ENCODE assay signal across 12 cellular contexts in the genomic region with DNA sequence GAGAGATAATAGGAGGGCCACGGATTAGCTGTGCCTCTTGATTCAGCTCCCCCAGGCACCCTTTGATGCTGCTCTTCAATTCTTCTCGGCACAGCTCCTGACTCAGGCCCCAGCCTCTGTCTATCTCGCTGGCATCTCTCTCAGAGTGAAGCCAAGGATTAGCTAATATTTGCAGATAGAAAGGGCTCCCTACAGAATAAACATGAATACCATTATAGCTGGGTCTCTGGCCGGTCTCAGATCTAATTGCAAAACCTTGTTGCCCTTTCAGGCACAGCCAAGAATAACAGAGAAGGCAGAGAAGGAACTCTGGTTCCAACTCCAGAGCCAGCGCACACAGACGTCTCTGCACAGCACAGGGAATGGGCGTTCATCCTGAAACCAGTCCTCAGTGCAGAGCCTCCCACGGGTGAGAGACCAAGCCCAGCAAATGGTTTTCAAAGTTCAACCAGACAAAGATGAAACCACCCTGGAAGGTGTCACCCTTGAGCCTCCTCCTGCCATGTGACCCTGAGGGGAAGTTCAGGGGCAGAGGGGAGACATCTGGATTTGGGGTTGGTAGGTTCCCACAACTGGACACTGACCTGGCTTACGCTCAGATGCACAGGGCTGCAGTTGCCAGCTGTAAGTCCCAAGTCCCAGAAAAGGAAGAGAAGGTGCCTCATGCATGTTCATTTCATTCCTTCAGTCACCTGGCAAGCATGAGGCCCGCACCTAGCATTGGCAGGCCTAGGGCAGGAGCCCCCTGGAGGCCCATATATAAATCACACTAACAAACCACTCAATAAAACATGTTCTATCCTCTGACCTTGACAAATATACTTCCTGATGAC.
DNase-seq lines count a peak whose midpoint lies in the region; ATAC-seq and TF ChIP-seq lines count a peak whose summit lies in the region.
"Had no signal": no experiment of that assay in that cellular context is flagged by ENCODE, and none has a peak within 500 bp of the region (broad histone marks: within the 10 kb centered on the region; RNA-seq: fewer than 3 reads in every experiment).

No MANE protein-coding gene starts in this region.

- peak overlapping the region; percentile 76 for H3K27ac Mint-ChIP-seq in neural crest cell (ENCODE audit: unreplicated experiment)
- H3K27ac Mint-ChIP-seq: activated T-cell treated with anti-CD3 and anti-CD28 coated beads, Interleukin-2, amount 50 U/mL, for 24 hours had no signal

- TF ChIP-seq CTCF in colonic mucosa (IDR thresholded peaks at IDR 0.05) = no peak
- peak; percentile 48 for TF ChIP-seq CTCF in neural crest cell (conservative IDR thresholded peaks at IDR 0.05)

- intact Hi-C loops in colonic mucosa (cut with DNase I) = no loop called here

- H3K4me1 Mint-ChIP-seq in neural crest cell = peaks cover 23% of the 10 kb centered on the region

- H3K9me3 Mint-ChIP-seq in neural crest cell = no peaks in the 10 kb centered on the region
- H3K9me3 Mint-ChIP-seq: activated T-cell treated with anti-CD3 and anti-CD28 coated beads, Interleukin-2, amount 50 U/mL, for 24 hours had no signal

- no peak overlapping the region for H3K4me3 Mint-ChIP-seq in neural crest cell
- H3K4me3 Mint-ChIP-seq: activated T-cell treated with anti-CD3 and anti-CD28 coated beads, Interleukin-2, amount 50 U/mL, for 24 hours had no signal

- H3K27ac ChIP-seq in Karpas-422 (ENCODE audit: low read length) = no peak overlapping the region
- H3K27ac ChIP-seq in colonic mucosa = no peak overlapping the region
- H3K27ac ChIP-seq: brain microvascular endothelial cell, suprapubic skin had no signal

- DNase-seq in ELF-1 (ENCODE audit: low read depth, low spot score) (peak; percentile 19), Karpas-422 (peak; percentile 59), colonic mucosa (peak; percentile 10), neural crest cell (ENCODE audit: low read depth, low spot score) (no peak), NCI-H446 (lab: John Stamatoyannopoulos, UW) (no peak), NOMO-1 (lab: John Stamatoyannopoulos, UW; ENCODE audit: unreplicated experiment in 2 of 2) (no peak)
- no peak for DNase-seq in stimulated activated CD4-positive, alpha-beta T cell treated with anti-CD3 and anti-CD28 coated beads, Interleukin-2, amount 100 ng/mL, for 48 hours
- DNase-seq: activated T-cell treated with anti-CD3 and anti-CD28 coated beads, Interleukin-2, amount 50 U/mL, for 24 hours; brain microvascular endothelial cell; GOT3 had no signal

- ATAC-seq in GM19023 (IDR thresholded peaks at IDR 0.05; ENCODE audit: unreplicated experiment) = no peak

- H4K20me1 ChIP-seq in Karpas-422 (ENCODE audit: insufficient read depth, low read depth, low read length) = no peaks in the 10 kb centered on the region

- no peaks in the 10 kb centered on the region for H3K36me3 Mint-ChIP-seq in neural crest cell (ENCODE audit: low read depth)

- H3K9me2 ChIP-seq in Karpas-422 (replicated peaks; ENCODE audit: insufficient read depth, low read length) = no peaks in the 10 kb centered on the region

- H3K4me1 ChIP-seq in Karpas-422 (ENCODE audit: low read length) = no peaks in the 10 kb centered on the region
- H3K4me1 ChIP-seq in colonic mucosa = no peaks in the 10 kb centered on the region

- H3K4me2 ChIP-seq in Karpas-422 (ENCODE audit: low read depth, low read length, poor library complexity, severe bottlenecking) = no peak overlapping the region

- H2AFZ ChIP-seq in Karpas-422 (ENCODE audit: low read length) = no peak overlapping the region

- no peaks in the 10 kb centered on the region for H3K9me3 ChIP-seq in Karpas-422 (ENCODE audit: low read length)
- H3K9me3 ChIP-seq in colonic mucosa = no peaks in the 10 kb centered on the region
- H3K9me3 ChIP-seq: suprapubic skin had no signal

- H3K4me3 ChIP-seq in Karpas-422 (ENCODE audit: low read length) = no peak overlapping the region
- no peak overlapping the region for H3K4me3 ChIP-seq in colonic mucosa
- H3K4me3 ChIP-seq: suprapubic skin had no signal

- H3K79me2 ChIP-seq in Karpas-422 (ENCODE audit: low read length) = no peaks in the 10 kb centered on the region

- H3K27me3 ChIP-seq in Karpas-422 (ENCODE audit: low read length) = no peaks in the 10 kb centered on the region
- no peaks in the 10 kb centered on the region for H3K27me3 ChIP-seq in colonic mucosa
- H3K27me3 ChIP-seq: brain microvascular endothelial cell had no signal

- peaks cover 21% of the 10 kb centered on the region for H3K27me3 Mint-ChIP-seq in neural crest cell (ENCODE audit: low read depth)

- H3K36me3 ChIP-seq in Karpas-422 (ENCODE audit: insufficient read depth, low read length) (no peaks in the 10 kb centered on the region), colonic mucosa (no peaks in the 10 kb centered on the region)
- H3K36me3 ChIP-seq: brain microvascular endothelial cell, suprapubic skin had no signal

- H3K9ac ChIP-seq in Karpas-422 (ENCODE audit: low read length) (no peak overlapping the region), colonic mucosa (ENCODE audit: low read depth in 2 of 2, low read length in 2 of 2) (no peak overlapping the region)

Comparison
In these comparisons a context has a peak if more than half of its experiments do, and no peak if none do; other contexts are left out.
1. DNase-seq: peak in ELF-1 (single experiment), Karpas-422 (single experiment) and colonic mucosa (single experiment); none in neural crest cell (single experiment), NCI-H446 (0 of 2), stimulated activated CD4-positive, alpha-beta T cell treated with anti-CD3 and anti-CD28 coated beads, Interleukin-2, amount 100 ng/mL, for 48 hours (0 of 2) and NOMO-1 (0 of 2).